1 cellular context compared by ENCODE assay signal in the genomic region with DNA sequence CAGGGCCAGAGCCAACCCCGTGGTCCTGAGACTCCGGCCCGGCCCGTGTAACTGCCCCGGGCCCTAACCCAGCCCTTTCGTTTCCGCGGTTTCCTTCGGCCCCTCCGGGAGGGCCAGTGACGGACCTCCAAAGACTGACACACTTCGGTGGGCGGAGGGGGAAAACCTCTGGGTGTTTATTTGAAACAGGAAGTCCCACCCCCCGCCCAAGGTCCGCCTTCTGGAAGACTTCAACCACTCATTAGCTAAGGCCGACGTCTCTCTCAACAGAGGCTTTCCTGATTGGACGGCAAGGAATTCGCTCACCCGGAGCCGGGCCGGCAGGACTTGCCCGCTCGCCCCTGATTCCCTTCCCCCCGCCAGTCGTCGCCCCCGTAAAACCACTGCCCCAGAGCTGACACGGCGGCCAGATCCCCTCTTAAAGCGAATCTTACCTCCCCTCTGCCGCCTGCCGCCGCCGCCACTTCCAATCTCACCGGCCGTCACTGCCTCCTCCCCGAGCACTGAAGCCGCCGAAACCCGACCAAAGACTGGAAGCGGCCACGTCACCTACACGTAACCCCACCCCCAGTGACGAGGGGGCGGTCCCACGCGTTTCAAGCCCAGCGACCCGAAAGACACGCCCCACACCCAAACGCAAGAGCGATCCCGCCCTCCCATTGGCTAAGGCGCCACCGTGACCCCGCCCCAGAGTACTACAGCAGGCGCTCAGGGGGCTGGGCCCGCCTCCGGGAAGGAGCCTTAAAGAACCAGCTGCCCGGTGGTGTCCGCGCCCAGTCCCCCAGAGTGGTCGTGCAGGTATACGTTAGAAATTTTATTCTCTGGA.
TF ChIP-seq lines count a peak whose summit lies in the region.

A gene with protein sequence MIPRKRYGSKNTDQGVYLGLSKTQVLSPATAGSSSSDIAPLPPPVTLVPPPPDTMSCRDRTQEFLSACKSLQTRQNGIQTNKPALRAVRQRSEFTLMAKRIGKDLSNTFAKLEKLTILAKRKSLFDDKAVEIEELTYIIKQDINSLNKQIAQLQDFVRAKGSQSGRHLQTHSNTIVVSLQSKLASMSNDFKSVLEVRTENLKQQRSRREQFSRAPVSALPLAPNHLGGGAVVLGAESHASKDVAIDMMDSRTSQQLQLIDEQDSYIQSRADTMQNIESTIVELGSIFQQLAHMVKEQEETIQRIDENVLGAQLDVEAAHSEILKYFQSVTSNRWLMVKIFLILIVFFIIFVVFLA (minus strand): TSS at position 532 of the 826 bp plus-strand sequence. CDS start 808 bp downstream, outside the sequence.

TF ChIP-seq in HEK293, 187 proteins besides CTCF, POLR2A, EP300 and RAD21 (continued from another document):
- TF ChIP-seq, protein P1, sequence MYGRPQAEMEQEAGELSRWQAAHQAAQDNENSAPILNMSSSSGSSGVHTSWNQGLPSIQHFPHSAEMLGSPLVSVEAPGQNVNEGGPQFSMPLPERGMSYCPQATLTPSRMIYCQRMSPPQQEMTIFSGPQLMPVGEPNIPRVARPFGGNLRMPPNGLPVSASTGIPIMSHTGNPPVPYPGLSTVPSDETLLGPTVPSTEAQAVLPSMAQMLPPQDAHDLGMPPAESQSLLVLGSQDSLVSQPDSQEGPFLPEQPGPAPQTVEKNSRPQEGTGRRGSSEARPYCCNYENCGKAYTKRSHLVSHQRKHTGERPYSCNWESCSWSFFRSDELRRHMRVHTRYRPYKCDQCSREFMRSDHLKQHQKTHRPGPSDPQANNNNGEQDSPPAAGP (tag by site-specific recombination; IDR thresholded peaks at IDR 0.05) = 0 out of 2 replicates have a peak, but pooled peaks have one; percentile 32
- TF ChIP-seq ZEB2 (tag by site-specific recombination; IDR thresholded peaks at IDR 0.05) = peak; percentile 95
- TF ChIP-seq, protein P2, sequence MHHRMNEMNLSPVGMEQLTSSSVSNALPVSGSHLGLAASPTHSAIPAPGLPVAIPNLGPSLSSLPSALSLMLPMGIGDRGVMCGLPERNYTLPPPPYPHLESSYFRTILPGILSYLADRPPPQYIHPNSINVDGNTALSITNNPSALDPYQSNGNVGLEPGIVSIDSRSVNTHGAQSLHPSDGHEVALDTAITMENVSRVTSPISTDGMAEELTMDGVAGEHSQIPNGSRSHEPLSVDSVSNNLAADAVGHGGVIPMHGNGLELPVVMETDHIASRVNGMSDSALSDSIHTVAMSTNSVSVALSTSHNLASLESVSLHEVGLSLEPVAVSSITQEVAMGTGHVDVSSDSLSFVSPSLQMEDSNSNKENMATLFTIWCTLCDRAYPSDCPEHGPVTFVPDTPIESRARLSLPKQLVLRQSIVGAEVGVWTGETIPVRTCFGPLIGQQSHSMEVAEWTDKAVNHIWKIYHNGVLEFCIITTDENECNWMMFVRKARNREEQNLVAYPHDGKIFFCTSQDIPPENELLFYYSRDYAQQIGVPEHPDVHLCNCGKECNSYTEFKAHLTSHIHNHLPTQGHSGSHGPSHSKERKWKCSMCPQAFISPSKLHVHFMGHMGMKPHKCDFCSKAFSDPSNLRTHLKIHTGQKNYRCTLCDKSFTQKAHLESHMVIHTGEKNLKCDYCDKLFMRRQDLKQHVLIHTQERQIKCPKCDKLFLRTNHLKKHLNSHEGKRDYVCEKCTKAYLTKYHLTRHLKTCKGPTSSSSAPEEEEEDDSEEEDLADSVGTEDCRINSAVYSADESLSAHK (tag by site-specific recombination; IDR thresholded peaks at IDR 0.05) = no peak
- TF ChIP-seq ZNF121 (tag by site-specific recombination; IDR thresholded peaks at IDR 0.05) = no peak
- TF ChIP-seq, protein P3, sequence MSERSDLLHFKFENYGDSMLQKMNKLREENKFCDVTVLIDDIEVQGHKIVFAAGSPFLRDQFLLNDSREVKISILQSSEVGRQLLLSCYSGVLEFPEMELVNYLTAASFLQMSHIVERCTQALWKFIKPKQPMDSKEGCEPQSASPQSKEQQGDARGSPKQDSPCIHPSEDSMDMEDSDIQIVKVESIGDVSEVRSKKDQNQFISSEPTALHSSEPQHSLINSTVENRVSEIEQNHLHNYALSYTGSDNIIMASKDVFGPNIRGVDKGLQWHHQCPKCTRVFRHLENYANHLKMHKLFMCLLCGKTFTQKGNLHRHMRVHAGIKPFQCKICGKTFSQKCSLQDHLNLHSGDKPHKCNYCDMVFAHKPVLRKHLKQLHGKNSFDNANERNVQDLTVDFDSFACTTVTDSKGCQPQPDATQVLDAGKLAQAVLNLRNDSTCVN (tag by site-specific recombination; optimal IDR thresholded peaks at IDR 0.05) = peak; percentile 55
- TF ChIP-seq, protein P4, sequence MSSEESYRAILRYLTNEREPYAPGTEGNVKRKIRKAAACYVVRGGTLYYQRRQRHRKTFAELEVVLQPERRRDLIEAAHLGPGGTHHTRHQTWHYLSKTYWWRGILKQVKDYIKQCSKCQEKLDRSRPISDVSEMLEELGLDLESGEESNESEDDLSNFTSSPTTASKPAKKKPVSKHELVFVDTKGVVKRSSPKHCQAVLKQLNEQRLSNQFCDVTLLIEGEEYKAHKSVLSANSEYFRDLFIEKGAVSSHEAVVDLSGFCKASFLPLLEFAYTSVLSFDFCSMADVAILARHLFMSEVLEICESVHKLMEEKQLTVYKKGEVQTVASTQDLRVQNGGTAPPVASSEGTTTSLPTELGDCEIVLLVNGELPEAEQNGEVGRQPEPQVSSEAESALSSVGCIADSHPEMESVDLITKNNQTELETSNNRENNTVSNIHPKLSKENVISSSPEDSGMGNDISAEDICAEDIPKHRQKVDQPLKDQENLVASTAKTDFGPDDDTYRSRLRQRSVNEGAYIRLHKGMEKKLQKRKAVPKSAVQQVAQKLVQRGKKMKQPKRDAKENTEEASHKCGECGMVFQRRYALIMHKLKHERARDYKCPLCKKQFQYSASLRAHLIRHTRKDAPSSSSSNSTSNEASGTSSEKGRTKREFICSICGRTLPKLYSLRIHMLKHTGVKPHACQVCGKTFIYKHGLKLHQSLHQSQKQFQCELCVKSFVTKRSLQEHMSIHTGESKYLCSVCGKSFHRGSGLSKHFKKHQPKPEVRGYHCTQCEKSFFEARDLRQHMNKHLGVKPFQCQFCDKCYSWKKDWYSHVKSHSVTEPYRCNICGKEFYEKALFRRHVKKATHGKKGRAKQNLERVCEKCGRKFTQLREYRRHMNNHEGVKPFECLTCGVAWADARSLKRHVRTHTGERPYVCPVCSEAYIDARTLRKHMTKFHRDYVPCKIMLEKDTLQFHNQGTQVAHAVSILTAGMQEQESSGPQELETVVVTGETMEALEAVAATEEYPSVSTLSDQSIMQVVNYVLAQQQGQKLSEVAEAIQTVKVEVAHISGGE (tag by site-specific recombination; conservative IDR thresholded peaks at IDR 0.05; ENCODE audit: low read depth) = peak; percentile 94
- TF ChIP-seq, protein P5, sequence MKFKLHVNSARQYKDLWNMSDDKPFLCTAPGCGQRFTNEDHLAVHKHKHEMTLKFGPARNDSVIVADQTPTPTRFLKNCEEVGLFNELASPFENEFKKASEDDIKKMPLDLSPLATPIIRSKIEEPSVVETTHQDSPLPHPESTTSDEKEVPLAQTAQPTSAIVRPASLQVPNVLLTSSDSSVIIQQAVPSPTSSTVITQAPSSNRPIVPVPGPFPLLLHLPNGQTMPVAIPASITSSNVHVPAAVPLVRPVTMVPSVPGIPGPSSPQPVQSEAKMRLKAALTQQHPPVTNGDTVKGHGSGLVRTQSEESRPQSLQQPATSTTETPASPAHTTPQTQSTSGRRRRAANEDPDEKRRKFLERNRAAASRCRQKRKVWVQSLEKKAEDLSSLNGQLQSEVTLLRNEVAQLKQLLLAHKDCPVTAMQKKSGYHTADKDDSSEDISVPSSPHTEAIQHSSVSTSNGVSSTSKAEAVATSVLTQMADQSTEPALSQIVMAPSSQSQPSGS (tag by site-specific recombination; IDR thresholded peaks at IDR 0.05; ENCODE audit: low read depth) = peak; percentile 64
- no peak for TF ChIP-seq ZNF530 (tag by site-specific recombination; IDR thresholded peaks at IDR 0.05; ENCODE audit: low read depth)
- TF ChIP-seq, protein P6, sequence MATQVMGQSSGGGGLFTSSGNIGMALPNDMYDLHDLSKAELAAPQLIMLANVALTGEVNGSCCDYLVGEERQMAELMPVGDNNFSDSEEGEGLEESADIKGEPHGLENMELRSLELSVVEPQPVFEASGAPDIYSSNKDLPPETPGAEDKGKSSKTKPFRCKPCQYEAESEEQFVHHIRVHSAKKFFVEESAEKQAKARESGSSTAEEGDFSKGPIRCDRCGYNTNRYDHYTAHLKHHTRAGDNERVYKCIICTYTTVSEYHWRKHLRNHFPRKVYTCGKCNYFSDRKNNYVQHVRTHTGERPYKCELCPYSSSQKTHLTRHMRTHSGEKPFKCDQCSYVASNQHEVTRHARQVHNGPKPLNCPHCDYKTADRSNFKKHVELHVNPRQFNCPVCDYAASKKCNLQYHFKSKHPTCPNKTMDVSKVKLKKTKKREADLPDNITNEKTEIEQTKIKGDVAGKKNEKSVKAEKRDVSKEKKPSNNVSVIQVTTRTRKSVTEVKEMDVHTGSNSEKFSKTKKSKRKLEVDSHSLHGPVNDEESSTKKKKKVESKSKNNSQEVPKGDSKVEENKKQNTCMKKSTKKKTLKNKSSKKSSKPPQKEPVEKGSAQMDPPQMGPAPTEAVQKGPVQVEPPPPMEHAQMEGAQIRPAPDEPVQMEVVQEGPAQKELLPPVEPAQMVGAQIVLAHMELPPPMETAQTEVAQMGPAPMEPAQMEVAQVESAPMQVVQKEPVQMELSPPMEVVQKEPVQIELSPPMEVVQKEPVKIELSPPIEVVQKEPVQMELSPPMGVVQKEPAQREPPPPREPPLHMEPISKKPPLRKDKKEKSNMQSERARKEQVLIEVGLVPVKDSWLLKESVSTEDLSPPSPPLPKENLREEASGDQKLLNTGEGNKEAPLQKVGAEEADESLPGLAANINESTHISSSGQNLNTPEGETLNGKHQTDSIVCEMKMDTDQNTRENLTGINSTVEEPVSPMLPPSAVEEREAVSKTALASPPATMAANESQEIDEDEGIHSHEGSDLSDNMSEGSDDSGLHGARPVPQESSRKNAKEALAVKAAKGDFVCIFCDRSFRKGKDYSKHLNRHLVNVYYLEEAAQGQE (tag by site-specific recombination; IDR thresholded peaks at IDR 0.05) = no peak
- no peak for TF ChIP-seq GLI4 (tag by site-specific recombination; IDR thresholded peaks at IDR 0.05)
- no peak for TF ChIP-seq ZNF560 (tag by site-specific recombination; IDR thresholded peaks at IDR 0.05; ENCODE audit: borderline replicate concordance)
- TF ChIP-seq KLF16 (tag by site-specific recombination; IDR thresholded peaks at IDR 0.05) = peak; percentile 49; the same call in 1 of the 2 replicates
- peak; percentile 75 for TF ChIP-seq ZFHX2 (tag by site-specific recombination; conservative IDR thresholded peaks at IDR 0.05)
- peak; percentile 85 for TF ChIP-seq ZNF335 (tag by site-specific recombination; conservative IDR thresholded peaks at IDR 0.05)
- TF ChIP-seq ZNF24 (tag by site-specific recombination; IDR thresholded peaks at IDR 0.05) = no peak
- peak; percentile 27 for TF ChIP-seq KLF8 (tag by site-specific recombination; IDR thresholded peaks at IDR 0.05)
- TF ChIP-seq, protein P7, sequence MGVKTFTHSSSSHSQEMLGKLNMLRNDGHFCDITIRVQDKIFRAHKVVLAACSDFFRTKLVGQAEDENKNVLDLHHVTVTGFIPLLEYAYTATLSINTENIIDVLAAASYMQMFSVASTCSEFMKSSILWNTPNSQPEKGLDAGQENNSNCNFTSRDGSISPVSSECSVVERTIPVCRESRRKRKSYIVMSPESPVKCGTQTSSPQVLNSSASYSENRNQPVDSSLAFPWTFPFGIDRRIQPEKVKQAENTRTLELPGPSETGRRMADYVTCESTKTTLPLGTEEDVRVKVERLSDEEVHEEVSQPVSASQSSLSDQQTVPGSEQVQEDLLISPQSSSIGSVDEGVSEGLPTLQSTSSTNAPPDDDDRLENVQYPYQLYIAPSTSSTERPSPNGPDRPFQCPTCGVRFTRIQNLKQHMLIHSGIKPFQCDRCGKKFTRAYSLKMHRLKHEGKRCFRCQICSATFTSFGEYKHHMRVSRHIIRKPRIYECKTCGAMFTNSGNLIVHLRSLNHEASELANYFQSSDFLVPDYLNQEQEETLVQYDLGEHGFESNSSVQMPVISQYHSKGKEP (tag by site-specific recombination; IDR thresholded peaks at IDR 0.05) = no peak
- TF ChIP-seq KLF9 (tag by site-specific recombination; IDR thresholded peaks at IDR 0.05; ENCODE audit: low read depth) = peak; percentile 79
- TF ChIP-seq ZNF175 (tag by site-specific recombination; IDR thresholded peaks at IDR 0.05) = no peak
- 0 out of 2 replicates have a peak, but pooled peaks have one; percentile 7 for TF ChIP-seq ZNF660 (tag by site-specific recombination; IDR thresholded peaks at IDR 0.05)
- peak; percentile 59; the same call in 1 of the 2 replicates for TF ChIP-seq ZBTB21 (tag by site-specific recombination; IDR thresholded peaks at IDR 0.05)
- TF ChIP-seq EGR2 (tag by site-specific recombination; IDR thresholded peaks at IDR 0.05; ENCODE audit: low read depth) = peak; percentile 74
- TF ChIP-seq, protein P8, sequence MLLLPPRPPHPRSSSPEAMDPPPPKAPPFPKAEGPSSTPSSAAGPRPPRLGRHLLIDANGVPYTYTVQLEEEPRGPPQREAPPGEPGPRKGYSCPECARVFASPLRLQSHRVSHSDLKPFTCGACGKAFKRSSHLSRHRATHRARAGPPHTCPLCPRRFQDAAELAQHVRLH (tag by site-specific recombination; IDR thresholded peaks at IDR 0.05) = no peak; the same call in 1 of the 2 replicates
- no peak for TF ChIP-seq ZNF423 (tag by site-specific recombination; IDR thresholded peaks at IDR 0.05)
